21 cellular contexts compared by ENCODE assay signal in genomic region chr11:44740967-44741366, GRCh38.
"Had no signal": no experiment of that assay in that cellular context is flagged by ENCODE, and none has a peak within 500 bp of the region (broad histone marks: within the 10 kb centered on the region; RNA-seq: fewer than 3 reads in every experiment).

No MANE protein-coding gene starts in this region.

- H3K4me1 Mint-ChIP-seq: immature natural killer cell had no signal

- H3K36me3 Mint-ChIP-seq: immature natural killer cell had no signal

- H3K27me3 Mint-ChIP-seq: activated CD4-positive, alpha-beta memory T cell treated with anti-CD3 and anti-CD28 coated beads, Interleukin-2, amount 10 ng/mL, durations not matched to agents 7 days and 5 days; activated CD4-positive, alpha-beta T cell treated with anti-CD3 and anti-CD28 coated beads for 36 hours; activated naive CD8-positive, alpha-beta T cell had no signal

- H3K36me3 ChIP-seq: brain microvascular endothelial cell, ovary, stomach, WERI-Rb-1 had no signal

- DNase-seq: activated CD4-positive, alpha-beta memory T cell treated with anti-CD3 and anti-CD28 coated beads, Interleukin-2, amount 10 ng/mL, durations not matched to agents 7 days and 5 days; activated CD4-positive, alpha-beta T cell treated with anti-CD3 and anti-CD28 coated beads for 36 hours; activated effector memory CD4-positive, alpha-beta T cell treated with anti-CD3 and anti-CD28 coated beads, Interleukin-2, amount 50 U/mL, for 16 hours; activated T-cell treated with anti-CD3 and anti-CD28 coated beads, Interleukin-2, amount 50 U/mL, for 4 hours; amygdala; brain microvascular endothelial cell; cerebellar nuclear complex; effector memory CD8-positive, alpha-beta T cell; erythroblast; immature natural killer cell; naive B cell; ovary; stimulated activated CD4-positive, alpha-beta T cell treated with anti-CD3 and anti-CD28 coated beads, Interleukin-12 subunit alpha, Interleukin-12 subunit beta, amount 100 ng/mL, for 4 hours; stimulated activated CD4-positive, alpha-beta T cell treated with anti-CD3 and anti-CD28 coated beads, Interleukin-2, amount 100 ng/mL, for 24 hours; stomach; testis; WERI-Rb-1 had no signal

- H3K27me3 ChIP-seq: ovary, testis had no signal

- H3K4me1 ChIP-seq: testis had no signal

- H3K27ac ChIP-seq: brain microvascular endothelial cell, ovary, stomach, testis, WERI-Rb-1 had no signal

- H3K9me3 Mint-ChIP-seq: activated CD4-positive, alpha-beta memory T cell treated with anti-CD3 and anti-CD28 coated beads, Interleukin-2, amount 10 ng/mL, durations not matched to agents 7 days and 5 days; activated T-cell treated with anti-CD3 and anti-CD28 coated beads, Interleukin-2, amount 50 U/mL, for 4 hours; dendritic cell treated with granulocyte-macrophage colony-stimulating factor and Interleukin-4, amounts not matched to agents 40 ng/mL and 50 ng/mL, for 4 days; effector memory CD8-positive, alpha-beta T cell; immature natural killer cell; naive B cell had no signal

- H3K4me3 Mint-ChIP-seq: activated CD4-positive, alpha-beta memory T cell treated with anti-CD3 and anti-CD28 coated beads, Interleukin-2, amount 10 ng/mL, durations not matched to agents 7 days and 5 days; activated CD4-positive, alpha-beta T cell treated with anti-CD3 and anti-CD28 coated beads for 36 hours; activated naive CD8-positive, alpha-beta T cell; activated T-cell treated with anti-CD3 and anti-CD28 coated beads, Interleukin-2, amount 50 U/mL, for 4 hours; dendritic cell treated with granulocyte-macrophage colony-stimulating factor and Interleukin-4, amounts not matched to agents 40 ng/mL and 50 ng/mL, for 4 days; effector memory CD8-positive, alpha-beta T cell; immature natural killer cell; naive B cell had no signal

- H3K27ac Mint-ChIP-seq: activated CD4-positive, alpha-beta memory T cell treated with anti-CD3 and anti-CD28 coated beads, Interleukin-2, amount 10 ng/mL, durations not matched to agents 7 days and 5 days; activated CD4-positive, alpha-beta T cell treated with anti-CD3 and anti-CD28 coated beads for 36 hours; activated naive CD8-positive, alpha-beta T cell; dendritic cell treated with granulocyte-macrophage colony-stimulating factor and Interleukin-4, amounts not matched to agents 40 ng/mL and 50 ng/mL, for 4 days; effector memory CD8-positive, alpha-beta T cell; immature natural killer cell had no signal

- ATAC-seq: activated CD4-positive, alpha-beta T cell treated with anti-CD3 and anti-CD28 coated beads for 36 hours; activated T-cell treated with anti-CD3 and anti-CD28 coated beads, Interleukin-2, amount 50 U/mL, for 4 hours; effector memory CD8-positive, alpha-beta T cell; SK-N-SH treated with all-trans-retinoic acid at 6 μM for 48 hours had no signal

- H3K9me3 ChIP-seq: ovary, stomach, testis had no signal

- H3K4me3 ChIP-seq: lung, ovary, stomach, testis had no signal
